1 cellular context compared by ENCODE assay signal in genomic region chr7:2750054-2750453, GRCh38.
TF ChIP-seq lines count a peak whose summit lies in the region.

No MANE protein-coding gene starts in this region.

TF ChIP-seq in IMR-90, 13 proteins besides CTCF, POLR2A, EP300 and RAD21:
- TF ChIP-seq CEBPB (IDR thresholded peaks at IDR 0.05; ENCODE audit: low read depth, low read length) (no peak), FOS (IDR thresholded peaks at IDR 0.05; ENCODE audit: low read depth, low read length) (no peak), RCOR1 (IDR thresholded peaks at IDR 0.05; ENCODE audit: insufficient replicate concordance, low read length) (no peak)
TF ChIP-seq in IMR-90: peak in this region for 0.
